14 cellular contexts compared by ENCODE assay signal in the genomic region with DNA sequence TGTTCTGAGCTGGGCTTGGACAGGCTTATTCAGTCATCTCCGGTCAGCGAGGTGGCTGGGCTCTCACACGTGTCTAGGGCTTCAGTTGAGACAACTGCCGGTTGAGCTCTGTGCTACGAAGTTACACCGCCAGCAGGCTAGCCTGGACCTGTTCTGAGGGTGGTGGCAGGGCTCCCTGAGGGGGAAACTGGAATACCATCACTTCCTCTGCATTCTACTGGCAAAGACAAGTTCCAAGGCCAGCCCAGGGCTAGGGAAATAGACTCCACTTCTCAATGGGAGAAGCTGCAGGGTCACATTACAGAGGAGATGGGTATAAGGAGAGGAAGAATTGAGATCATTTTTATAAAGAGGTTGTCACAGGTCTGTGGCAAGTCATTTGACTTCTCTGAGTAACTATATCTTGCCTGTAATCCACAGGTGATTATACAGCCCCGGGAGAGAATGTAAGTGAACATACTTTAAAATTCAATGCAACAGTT. TPM values are rescaled to one million over a fixed set of nuclear protein-coding genes. Genes with fewer than 3 reads are reported as not detected.
DNase-seq lines count a peak whose midpoint lies in the region; ATAC-seq and TF ChIP-seq lines count a peak whose summit lies in the region.
"Had no signal": no experiment of that assay in that cellular context is flagged by ENCODE, and none has a peak within 500 bp of the region (broad histone marks: within the 10 kb centered on the region; RNA-seq: fewer than 3 reads in every experiment).

No MANE protein-coding gene starts in this region.

- H2AFZ ChIP-seq in osteoblast (ENCODE audit: low read length) = no peak overlapping the region

- peaks cover 73% of the 10 kb centered on the region for H3K79me2 ChIP-seq in osteoblast (ENCODE audit: insufficient read depth, low read length)

- no peaks in the 10 kb centered on the region for H3K9me3 Mint-ChIP-seq in activated T-cell treated with anti-CD3 and anti-CD28 coated beads, Interleukin-2, amount 50 U/mL, for 72 hours
- H3K9me3 Mint-ChIP-seq: memory B cell had no signal

- H3K4me3 ChIP-seq in osteoblast (ENCODE audit: insufficient read depth, low read length) (no peak overlapping the region), left lung (no peak overlapping the region)

- peak; percentile 53 for DNase-seq in EL
- peak; percentile 59 to 87 for DNase-seq in NCI-H526 (lab: John Stamatoyannopoulos, UW)
- no peak for DNase-seq in osteoblast (ENCODE audit: insufficient read length, low spot score, missing footprints)
- no peak for DNase-seq in AML-193 (lab: John Stamatoyannopoulos, UW)
- DNase-seq in left lung = no peak
- DNase-seq in activated T-cell treated with anti-CD3 and anti-CD28 coated beads, Interleukin-2, amount 50 U/mL, for 72 hours = no peak
- DNase-seq: effector CD8-positive, alpha-beta T cell; NCI-H748 treated with DMSO at 0.1 percent for 48 hours; T1000 had no signal

- H3K27me3 ChIP-seq in osteoblast (ENCODE audit: insufficient read depth, low read length) (no peaks in the 10 kb centered on the region), left lung (no peaks in the 10 kb centered on the region)

- no peaks in the 10 kb centered on the region for H3K36me3 Mint-ChIP-seq in activated T-cell treated with anti-CD3 and anti-CD28 coated beads, Interleukin-2, amount 50 U/mL, for 72 hours (ENCODE audit: insufficient read depth in 2 of 2)
- H3K36me3 Mint-ChIP-seq: memory B cell had no signal

- no peak overlapping the region for H3K4me3 Mint-ChIP-seq in activated T-cell treated with anti-CD3 and anti-CD28 coated beads, Interleukin-2, amount 50 U/mL, for 72 hours
- H3K4me3 Mint-ChIP-seq: B cell, memory B cell had no signal

- peak overlapping the region; percentile 26 for H3K27ac ChIP-seq in osteoblast (ENCODE audit: low read depth, low read length)
- H3K27ac ChIP-seq in left lung = peak overlapping the region in 1 of 2 donors; percentile 3
- H3K27ac ChIP-seq: HL-60 had no signal

- H3K4me1 ChIP-seq in osteoblast (ENCODE audit: insufficient read depth, low read length) (peaks cover 39% of the 10 kb centered on the region), left lung (peaks cover 0 to 20% of the 10 kb centered on the region in 2 donors)

- TF ChIP-seq CTCF in osteoblast (IDR thresholded peaks at IDR 0.05; ENCODE audit: extremely low read depth, low read depth, low read length) = no peak
- TF ChIP-seq CTCF in left lung (IDR thresholded peaks at IDR 0.05) = no peak

- ATAC-seq in esophagus mucosa = peak; percentile 86
- ATAC-seq in left lung = no peak
- no peak for ATAC-seq in GM18868 (IDR thresholded peaks at IDR 0.05; ENCODE audit: unreplicated experiment)
- ATAC-seq in activated T-cell treated with anti-CD3 and anti-CD28 coated beads, Interleukin-2, amount 50 U/mL, for 72 hours (replicated peaks in 1 of 2) = no peak

- peaks cover 19% of the 10 kb centered on the region for H3K27me3 Mint-ChIP-seq in activated T-cell treated with anti-CD3 and anti-CD28 coated beads, Interleukin-2, amount 50 U/mL, for 72 hours (ENCODE audit: low read depth)

- H3K27ac Mint-ChIP-seq in activated T-cell treated with anti-CD3 and anti-CD28 coated beads, Interleukin-2, amount 50 U/mL, for 72 hours = no peak overlapping the region
- H3K27ac Mint-ChIP-seq: B cell, memory B cell had no signal

- H3K9me3 ChIP-seq in osteoblast (ENCODE audit: low read depth, low read length) (no peaks in the 10 kb centered on the region), left lung (no peaks in the 10 kb centered on the region)

- H4K20me1 ChIP-seq in osteoblast (ENCODE audit: insufficient read depth, low read length) = peaks cover under 1% of the 10 kb centered on the region

- no peak overlapping the region for H3K4me2 ChIP-seq in osteoblast (ENCODE audit: insufficient read depth, low read length)

- intact Hi-C loops in left lung (cut with DNase I) = loop anchor here in 1 of 2 donors (5.0 kb wide), 1 partner anchor 125 kb away; no protein-coding TSS in a partner anchor

- H3K36me3 ChIP-seq in osteoblast (ENCODE audit: insufficient read depth, low read length) = no peaks in the 10 kb centered on the region
- H3K36me3 ChIP-seq in left lung = no peaks in the 10 kb centered on the region

- H3K4me1 Mint-ChIP-seq in activated T-cell treated with anti-CD3 and anti-CD28 coated beads, Interleukin-2, amount 50 U/mL, for 72 hours (ENCODE audit: low read depth) = no peaks in the 10 kb centered on the region
- H3K4me1 Mint-ChIP-seq: B cell, memory B cell had no signal

RNA-seq across cellular contexts. Expression of a gene that starts 42.2 kb away (rescaled TPM):
- total RNA-seq in esophagus mucosa (1.00 TPM), osteoblast (1.8 and 2.4 TPM in 2 replicates), left lung (1 to 10 TPM; 5.8 to 6.2 TPM)
- not detected for total RNA-seq in activated T-cell treated with anti-CD3 and anti-CD28 coated beads, Interleukin-2, amount 50 U/mL, for 72 hours
- total RNA-seq: B cell had no signal

Comparison
In these comparisons a context has a peak if more than half of its experiments do, and no peak if none do; other contexts are left out.
1. DNase-seq: peak in EL (single experiment) and NCI-H526 (2 of 2); none in osteoblast (single experiment), AML-193 (0 of 2), left lung (0 of 2) and activated T-cell treated with anti-CD3 and anti-CD28 coated beads, Interleukin-2, amount 50 U/mL, for 72 hours (0 of 2).